ENCODE assay signal across 19 cellular contexts in genomic region chr1:29383972-29384371, GRCh38.
DNase-seq lines count a peak whose midpoint lies in the region; ATAC-seq and TF ChIP-seq lines count a peak whose summit lies in the region.
"Had no signal": no experiment of that assay in that cellular context is flagged by ENCODE, and none has a peak within 500 bp of the region (broad histone marks: within the 10 kb centered on the region; RNA-seq: fewer than 3 reads in every experiment).

No MANE protein-coding gene starts in this region.

- H3K9me3 Mint-ChIP-seq in chondrocyte (ENCODE audit: low read depth) (peaks cover 9% of the 10 kb centered on the region), immature natural killer cell (peaks cover 4 to 10% (median 7%) of the 10 kb centered on the region in 6 donors), Calu3 (ENCODE audit: low read depth, unreplicated experiment) (peaks cover 7% of the 10 kb centered on the region)

- BruUV-seq in Calu3 (replicated peaks; lab: Mats Ljungman, UMichigan) = no TSS peak

- no peak overlapping the region for H3K4me3 Mint-ChIP-seq in chondrocyte (ENCODE audit: unreplicated experiment)
- H3K4me3 Mint-ChIP-seq in immature natural killer cell = no peak overlapping the region
- no peak overlapping the region for H3K4me3 Mint-ChIP-seq in Calu3 (ENCODE audit: low read depth, unreplicated experiment)
- H3K4me3 Mint-ChIP-seq: activated naive CD4-positive, alpha-beta T cell treated with anti-CD3 and anti-CD28 coated beads, Interleukin-2, amount 50 U/mL, for 24 hours; T-cell had no signal

- TF ChIP-seq CTCF in chondrocyte (IDR thresholded peaks at IDR 0.05) = no peak
- no peak for TF ChIP-seq CTCF in Calu3 (IDR thresholded peaks at IDR 0.05; ENCODE audit: unreplicated experiment)

- DNase-seq in AG08395 (ENCODE audit: low spot score) (peak; percentile 74), LHCN-M2 (ENCODE audit: low read depth) (peak; percentile 61), chondrocyte (ENCODE audit: low spot score) (no peak), lung microvascular endothelial cell (ENCODE audit: low read depth in 2 of 2) (peak; percentile 12 to 80), superior temporal gyrus (ENCODE audit: extremely low spot score) (no peak), immature natural killer cell (no peak), Calu3 (no peak)
- DNase-seq: activated CD4-positive, CD25-positive, alpha-beta regulatory T cell; activated CD8-positive, alpha-beta memory T cell treated with anti-CD3 and anti-CD28 coated beads, Interleukin-2, amount 50 U/mL, for 48 hours; DND-41; NCI-H1417 treated with DMSO at 0.1 percent for 48 hours; NCI-H446 treated with DMSO at 0.1 percent for 48 hours; ovary; T-cell; transverse colon had no signal

- CTCF ChIA-PET in Calu3 (lab: Charles Lee) = no interaction called here

- ATAC-seq in GM21717 (IDR thresholded peaks at IDR 0.05; ENCODE audit: unreplicated experiment) = no peak
- ATAC-seq: GM12878, K562, T-cell had no signal

- intact Hi-C loops in Calu3 (cut with micrococcal nuclease; ENCODE audit: unreplicated experiment) = no loop called here

- H3K27ac Mint-ChIP-seq in chondrocyte (ENCODE audit: unreplicated experiment) (peak overlapping the region; percentile 46), immature natural killer cell (no peak overlapping the region), Calu3 (ENCODE audit: unreplicated experiment) (no peak overlapping the region)
- H3K27ac Mint-ChIP-seq: activated naive CD4-positive, alpha-beta T cell treated with anti-CD3 and anti-CD28 coated beads, Interleukin-2, amount 50 U/mL, for 24 hours; T-cell had no signal

- H3K27me3 Mint-ChIP-seq in chondrocyte (ENCODE audit: low read depth) (peaks cover 14% of the 10 kb centered on the region), immature natural killer cell (ENCODE audit: low read depth in 3 of 3) (peaks cover 5 to 19% (median 18%) of the 10 kb centered on the region in 3 donors), Calu3 (ENCODE audit: unreplicated experiment) (peaks cover 60% of the 10 kb centered on the region)

- H3K36me3 Mint-ChIP-seq in chondrocyte (ENCODE audit: low read depth) (peaks cover 5% of the 10 kb centered on the region), immature natural killer cell (peaks cover 0 to 6% (median 2%) of the 10 kb centered on the region in 3 donors), Calu3 (ENCODE audit: insufficient read depth, unreplicated experiment) (no peaks in the 10 kb centered on the region)
- H3K36me3 Mint-ChIP-seq: T-cell had no signal

- no peaks in the 10 kb centered on the region for H3K4me1 Mint-ChIP-seq in chondrocyte (ENCODE audit: low read depth)
- no peaks in the 10 kb centered on the region for H3K4me1 Mint-ChIP-seq in immature natural killer cell
- H3K4me1 Mint-ChIP-seq in Calu3 (ENCODE audit: low read depth, unreplicated experiment) = peaks cover 10% of the 10 kb centered on the region
- H3K4me1 Mint-ChIP-seq: activated naive CD4-positive, alpha-beta T cell treated with anti-CD3 and anti-CD28 coated beads, Interleukin-2, amount 50 U/mL, for 24 hours; T-cell had no signal

Comparison
In these comparisons a context has a peak if more than half of its experiments do, and no peak if none do; other contexts are left out.
1. DNase-seq: peak in AG08395 (single experiment), LHCN-M2 (single experiment) and lung microvascular endothelial cell (2 of 2); none in chondrocyte (single experiment), superior temporal gyrus (single experiment), immature natural killer cell (0 of 3) and Calu3 (single experiment).